In the genomic region with DNA sequence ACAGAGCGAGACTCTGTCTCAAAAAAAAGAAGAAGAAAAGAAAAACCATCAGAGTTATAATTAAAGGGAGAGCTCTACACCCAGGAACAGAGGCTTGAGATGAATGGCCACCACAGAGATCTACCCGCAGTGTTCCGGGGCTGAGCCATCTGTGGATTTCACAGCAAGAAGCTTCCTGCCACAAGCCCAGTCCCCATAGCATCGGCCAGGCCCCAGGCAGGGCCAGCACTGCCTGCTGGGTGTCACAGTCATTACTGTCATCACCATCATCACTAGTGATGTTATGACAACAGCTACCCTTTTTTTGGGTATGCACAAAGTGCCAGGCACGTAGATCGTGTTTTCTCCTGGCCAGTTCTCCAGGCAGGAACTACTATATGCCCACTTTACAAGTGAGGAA, we compare ENCODE assay signal across 14 cellular contexts.
A peak's percentile ranks its signal among the peaks of the same experiment; 100 is the strongest.
DNase-seq lines count a peak whose midpoint lies in the region; ATAC-seq, FAIRE-seq and TF ChIP-seq lines count a peak whose summit lies in the region.
"Had no signal": no experiment of that assay in that cellular context is flagged by ENCODE, and none has a peak within 500 bp of the region (broad histone marks: within the 10 kb centered on the region; RNA-seq: fewer than 3 reads in every experiment).

No MANE protein-coding gene starts in this region.

- H3K36me3 Mint-ChIP-seq in activated CD8-positive, alpha-beta memory T cell treated with anti-CD3 and anti-CD28 coated beads, Interleukin-2, amount 10 ng/mL, durations not matched to agents 7 days and 5 days, result no peaks in the 10 kb centered on the region
- H3K36me3 Mint-ChIP-seq in immature natural killer cell, result no peaks in the 10 kb centered on the region
- no peaks in the 10 kb centered on the region for H3K36me3 Mint-ChIP-seq in stimulated activated effector memory CD8-positive, alpha-beta T cell treated with anti-CD3 and anti-CD28 coated beads, Interleukin-12 subunit alpha, Interleukin-12 subunit beta, amount 100 ng/mL, for 72 hours
- H3K36me3 Mint-ChIP-seq: CD8-positive, alpha-beta memory T cell had no signal

- no peaks in the 10 kb centered on the region for H3K9me3 ChIP-seq in colonic mucosa
- H3K9me3 ChIP-seq: Caco-2 had no signal

- H3K4me3 ChIP-seq in colonic mucosa, result no peak overlapping the region

- peak; percentile 57 for ATAC-seq in activated CD8-positive, alpha-beta memory T cell treated with anti-CD3 and anti-CD28 coated beads, Interleukin-2, amount 10 ng/mL, durations not matched to agents 7 days and 5 days
- peak; percentile 91 for ATAC-seq in stimulated activated effector memory CD8-positive, alpha-beta T cell treated with anti-CD3 and anti-CD28 coated beads, Interleukin-12 subunit alpha, Interleukin-12 subunit beta, amount 100 ng/mL, for 72 hours
- ATAC-seq in GM19351 (IDR thresholded peaks at IDR 0.05; ENCODE audit: unreplicated experiment), result no peak

- intact Hi-C loops in colonic mucosa (cut with DNase I), result no loop called here

- H3K27ac ChIP-seq in colonic mucosa, result no peak overlapping the region
- H3K27ac ChIP-seq: 22Rv1 had no signal

- CTCF ChIA-PET in activated CD8-positive, alpha-beta memory T cell treated with anti-CD3 and anti-CD28 coated beads, Interleukin-2, amount 10 ng/mL, durations not matched to agents 7 days and 5 days (lab: Charles Lee), result interaction anchor here (0.6 to 3.1 kb wide), 4 partner anchors 8 to 17 kb away, joined by 3 to 10 read pairs (median 5); no protein-coding TSS in a partner anchor

- H3K27me3 ChIP-seq in colonic mucosa, result no peaks in the 10 kb centered on the region

- no peak overlapping the region for H3K4me3 Mint-ChIP-seq in activated CD8-positive, alpha-beta memory T cell treated with anti-CD3 and anti-CD28 coated beads, Interleukin-2, amount 10 ng/mL, durations not matched to agents 7 days and 5 days
- peak overlapping the region in 3 of 5 donors; percentile 2 to 30 (median 27) for H3K4me3 Mint-ChIP-seq in immature natural killer cell
- H3K4me3 Mint-ChIP-seq in stimulated activated effector memory CD8-positive, alpha-beta T cell treated with anti-CD3 and anti-CD28 coated beads, Interleukin-12 subunit alpha, Interleukin-12 subunit beta, amount 100 ng/mL, for 72 hours, result no peak overlapping the region
- H3K4me3 Mint-ChIP-seq: CD8-positive, alpha-beta memory T cell; H9 had no signal

- H3K4me1 Mint-ChIP-seq in activated CD8-positive, alpha-beta memory T cell treated with anti-CD3 and anti-CD28 coated beads, Interleukin-2, amount 10 ng/mL, durations not matched to agents 7 days and 5 days, result peaks cover 2% of the 10 kb centered on the region
- peaks cover 0 to 3% of the 10 kb centered on the region in 2 donors for H3K4me1 Mint-ChIP-seq in immature natural killer cell
- H3K4me1 Mint-ChIP-seq in stimulated activated effector memory CD8-positive, alpha-beta T cell treated with anti-CD3 and anti-CD28 coated beads, Interleukin-12 subunit alpha, Interleukin-12 subunit beta, amount 100 ng/mL, for 72 hours, result peaks cover 5% of the 10 kb centered on the region
- H3K4me1 Mint-ChIP-seq: CD8-positive, alpha-beta memory T cell had no signal

- no peaks in the 10 kb centered on the region for H3K36me3 ChIP-seq in colonic mucosa

- H3K4me1 ChIP-seq in colonic mucosa, result no peaks in the 10 kb centered on the region
- H3K4me1 ChIP-seq: Caco-2 had no signal

- H3K9ac ChIP-seq in colonic mucosa (ENCODE audit: low read depth in 2 of 2, low read length in 2 of 2), result no peak overlapping the region

- FAIRE-seq in urothelium cell line (lab: Jason Lieb, UNC), result no peak
- FAIRE-seq: GM12891 had no signal

- peak; percentile 53 for DNase-seq in activated CD8-positive, alpha-beta memory T cell treated with anti-CD3 and anti-CD28 coated beads, Interleukin-2, amount 10 ng/mL, durations not matched to agents 7 days and 5 days
- DNase-seq in activated CD8-positive, alpha-beta memory T cell treated with anti-CD3 and anti-CD28 coated beads, Interleukin-2, amount 50 U/mL, for 48 hours, result no peak
- DNase-seq in UCSD-AML1 (lab: John Stamatoyannopoulos, UW; ENCODE audit: unreplicated experiment) (peak; percentile 23), immature natural killer cell (peak in 2 of 3 donors; percentile 9 to 33), colonic mucosa (no peak), urothelium cell line (ENCODE audit: low spot score) (no peak)
- DNase-seq in stimulated activated effector memory CD8-positive, alpha-beta T cell treated with anti-CD3 and anti-CD28 coated beads, Interleukin-12 subunit alpha, Interleukin-12 subunit beta, amount 100 ng/mL, for 72 hours (ENCODE audit: low spot score in 2 of 2), result no peak
- DNase-seq: Caco-2; CD8-positive, alpha-beta memory T cell; GOT3; H9 had no signal

- no peaks in the 10 kb centered on the region for H3K27me3 Mint-ChIP-seq in activated CD8-positive, alpha-beta memory T cell treated with anti-CD3 and anti-CD28 coated beads, Interleukin-2, amount 10 ng/mL, durations not matched to agents 7 days and 5 days
- H3K27me3 Mint-ChIP-seq in immature natural killer cell (ENCODE audit: low read depth in 3 of 3), result peaks cover 2 to 5% (median 5%) of the 10 kb centered on the region in 3 donors
- H3K27me3 Mint-ChIP-seq: CD8-positive, alpha-beta memory T cell had no signal

- no peak for TF ChIP-seq CTCF in colonic mucosa (IDR thresholded peaks at IDR 0.05)

- H3K27ac Mint-ChIP-seq in activated CD8-positive, alpha-beta memory T cell treated with anti-CD3 and anti-CD28 coated beads, Interleukin-2, amount 10 ng/mL, durations not matched to agents 7 days and 5 days, result no peak overlapping the region
- H3K27ac Mint-ChIP-seq in immature natural killer cell, result peak overlapping the region in 5 of 6 donors; percentile 64 to 89 (median 70)
- no peak overlapping the region for H3K27ac Mint-ChIP-seq in stimulated activated effector memory CD8-positive, alpha-beta T cell treated with anti-CD3 and anti-CD28 coated beads, Interleukin-12 subunit alpha, Interleukin-12 subunit beta, amount 100 ng/mL, for 72 hours
- H3K27ac Mint-ChIP-seq: CD8-positive, alpha-beta memory T cell had no signal

- peaks cover 6% of the 10 kb centered on the region for H3K9me3 Mint-ChIP-seq in activated CD8-positive, alpha-beta memory T cell treated with anti-CD3 and anti-CD28 coated beads, Interleukin-2, amount 10 ng/mL, durations not matched to agents 7 days and 5 days (ENCODE audit: low read depth)
- H3K9me3 Mint-ChIP-seq in immature natural killer cell, result no peaks in the 10 kb centered on the region
- no peaks in the 10 kb centered on the region for H3K9me3 Mint-ChIP-seq in stimulated activated effector memory CD8-positive, alpha-beta T cell treated with anti-CD3 and anti-CD28 coated beads, Interleukin-12 subunit alpha, Interleukin-12 subunit beta, amount 100 ng/mL, for 72 hours
- H3K9me3 Mint-ChIP-seq: CD8-positive, alpha-beta memory T cell; H9 had no signal

Comparison
In these comparisons a context has a peak if more than half of its experiments do, and no peak if none do; other contexts are left out.
1. DNase-seq: peak in activated CD8-positive, alpha-beta memory T cell treated with anti-CD3 and anti-CD28 coated beads, Interleukin-2, amount 10 ng/mL, durations not matched to agents 7 days and 5 days (single experiment), UCSD-AML1 (single experiment) and immature natural killer cell (2 of 3); none in activated CD8-positive, alpha-beta memory T cell treated with anti-CD3 and anti-CD28 coated beads, Interleukin-2, amount 50 U/mL, for 48 hours (single experiment), stimulated activated effector memory CD8-positive, alpha-beta T cell treated with anti-CD3 and anti-CD28 coated beads, Interleukin-12 subunit alpha, Interleukin-12 subunit beta, amount 100 ng/mL, for 72 hours (0 of 2), colonic mucosa (single experiment) and urothelium cell line (single experiment).
2. H3K27ac Mint-ChIP-seq: peak in immature natural killer cell (5 of 6); none in activated CD8-positive, alpha-beta memory T cell treated with anti-CD3 and anti-CD28 coated beads, Interleukin-2, amount 10 ng/mL, durations not matched to agents 7 days and 5 days (single experiment) and stimulated activated effector memory CD8-positive, alpha-beta T cell treated with anti-CD3 and anti-CD28 coated beads, Interleukin-12 subunit alpha, Interleukin-12 subunit beta, amount 100 ng/mL, for 72 hours (single experiment).
3. H3K4me3 Mint-ChIP-seq: peak in immature natural killer cell (3 of 5); none in activated CD8-positive, alpha-beta memory T cell treated with anti-CD3 and anti-CD28 coated beads, Interleukin-2, amount 10 ng/mL, durations not matched to agents 7 days and 5 days (single experiment) and stimulated activated effector memory CD8-positive, alpha-beta T cell treated with anti-CD3 and anti-CD28 coated beads, Interleukin-12 subunit alpha, Interleukin-12 subunit beta, amount 100 ng/mL, for 72 hours (single experiment).